In the genomic region with DNA sequence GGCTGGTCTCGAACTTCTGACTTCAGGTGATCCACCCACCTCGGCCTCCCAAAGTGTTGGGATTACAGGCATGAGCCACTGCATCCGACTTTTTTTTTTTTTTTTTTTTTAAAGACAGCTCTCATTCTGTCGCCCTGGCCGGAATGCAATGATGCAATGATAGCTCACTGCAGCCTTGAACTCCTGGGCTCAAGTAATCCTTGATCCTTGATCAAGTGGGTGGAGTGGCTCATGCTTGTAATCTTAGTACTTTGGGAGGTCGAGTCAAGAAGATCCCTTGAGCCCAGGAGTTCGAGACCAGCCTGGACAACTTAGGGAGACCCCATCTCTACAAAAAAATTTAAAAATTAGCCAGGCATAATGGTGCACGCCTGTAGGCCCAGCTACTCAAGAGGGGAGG, we compare ENCODE assay signal across 27 cellular contexts. TPM values are rescaled to one million over a fixed set of nuclear protein-coding genes. Genes with fewer than 3 reads are reported as not detected.
DNase-seq lines count a peak whose midpoint lies in the region; ATAC-seq, FAIRE-seq and TF ChIP-seq lines count a peak whose summit lies in the region.
"Had no signal": no experiment of that assay in that cellular context is flagged by ENCODE, and none has a peak within 500 bp of the region (broad histone marks: within the 10 kb centered on the region; RNA-seq: fewer than 3 reads in every experiment).

No MANE protein-coding gene starts in this region.

- H3K9ac ChIP-seq in Karpas-422 (ENCODE audit: low read length) = no peak overlapping the region
- H3K9ac ChIP-seq: BLaER1 treated with 17β-estradiol and CSF1 and Interleukin-3, amounts not matched to agents 10 nM and 100 nM; GM23248 had no signal

- H3K36me3 ChIP-seq in right lobe of liver (peaks cover 0 to 8% (median 4%) of the 10 kb centered on the region in 4 donors), Karpas-422 (ENCODE audit: insufficient read depth, low read length) (peaks cover 9% of the 10 kb centered on the region; the same call in 1 of the 2 replicates)

- 56% methylated on average over 7 of the region's 8 CpGs for whole genome bisulfite sequencing in right lobe of liver (ENCODE audit: insufficient coverage, low coverage, low lambda C conversion rate, missing lambda C conversion rate)

- ATAC-seq in T-helper 17 cell (no peak), right lobe of liver (peak in 3 of 4 donors; percentile 46 to 68 (median 54))
- ATAC-seq: A549, K562, PC-3, Right ventricle myocardium inferior, SK-N-SH treated with all-trans-retinoic acid at 6 μM for 48 hours had no signal

- no peak overlapping the region for H3K4me2 ChIP-seq in Karpas-422 (ENCODE audit: low read depth, low read length, poor library complexity, severe bottlenecking)
- H3K4me2 ChIP-seq: A549; BLaER1 treated with 17β-estradiol and CSF1 and Interleukin-3, amounts not matched to agents 10 nM and 100 nM had no signal

- no peak overlapping the region for H2AFZ ChIP-seq in Karpas-422 (ENCODE audit: low read length)
- H2AFZ ChIP-seq: GM23248 had no signal

- DNase-seq in T-helper 17 cell (no peak), right lobe of liver (no peak), SW 1271 (lab: John Stamatoyannopoulos, UW) (no peak), GM12892 (ENCODE audit: insufficient read length) (no peak), Karpas-422 (no peak)
- DNase-seq in activated CD4-positive, CD25-positive, alpha-beta regulatory T cell (lab: John Stamatoyannopoulos, UW) = no peak
- DNase-seq: AML-193; CD4-positive, alpha-beta memory T cell; COR-L47; DMS53; GM23248; HCEC 1CT; NCI-H1105 treated with DMSO at 0.1 percent for 48 hours; NCI-H146; NCI-H2029; NCI-H446 treated with DMSO at 0.1 percent for 48 hours; NCI-H526; NCI-H82; NK-92 treated with Interleukin-12 subunit alpha and Interleukin-12 subunit beta, amount 100 ng/mL, for 24 hours; PC-3; SJCRH30 had no signal

- peak overlapping the region; percentile 14 for H3K27ac Mint-ChIP-seq in T-helper 17 cell
- H3K27ac Mint-ChIP-seq in dendritic cell treated with granulocyte-macrophage colony-stimulating factor and Interleukin-4, amounts not matched to agents 40 ng/mL and 50 ng/mL, for 4 days = peak overlapping the region; percentile 2

- H3K4me3 Mint-ChIP-seq in T-helper 17 cell = no peak overlapping the region
- no peak overlapping the region for H3K4me3 Mint-ChIP-seq in dendritic cell treated with granulocyte-macrophage colony-stimulating factor and Interleukin-4, amounts not matched to agents 40 ng/mL and 50 ng/mL, for 4 days
- H3K4me3 Mint-ChIP-seq: CD4-positive, alpha-beta memory T cell had no signal

- intact Hi-C loops in dendritic cell treated with granulocyte-macrophage colony-stimulating factor and Interleukin-4, amounts not matched to agents 40 ng/mL and 50 ng/mL, for 4 days (cut with micrococcal nuclease) = no loop called here
- intact Hi-C loops in right lobe of liver (cut with DNase I) = no loop called here

- H3K9me3 ChIP-seq in T-helper 17 cell (ENCODE audit: control insufficient read depth, low read length, poor library complexity, severe bottlenecking) (no peaks in the 10 kb centered on the region), right lobe of liver (no peaks in the 10 kb centered on the region), Karpas-422 (ENCODE audit: low read length) (no peaks in the 10 kb centered on the region)
- H3K9me3 ChIP-seq: A549; BLaER1 treated with 17β-estradiol and CSF1 and Interleukin-3, amounts not matched to agents 10 nM and 100 nM; SJCRH30 had no signal

- no peaks in the 10 kb centered on the region for H4K20me1 ChIP-seq in Karpas-422 (ENCODE audit: insufficient read depth, low read depth, low read length)

- peaks cover 3% of the 10 kb centered on the region for H3K36me3 Mint-ChIP-seq in T-helper 17 cell (ENCODE audit: low read depth)
- H3K36me3 Mint-ChIP-seq in dendritic cell treated with granulocyte-macrophage colony-stimulating factor and Interleukin-4, amounts not matched to agents 40 ng/mL and 50 ng/mL, for 4 days (ENCODE audit: low read depth) = peaks cover 47% of the 10 kb centered on the region

- H3K27ac ChIP-seq in right lobe of liver = peak overlapping the region in 1 of 3 donors; percentile 51
- H3K27ac ChIP-seq in Karpas-422 (ENCODE audit: low read length) = no peak overlapping the region
- H3K27ac ChIP-seq: A549; BLaER1 treated with 17β-estradiol and CSF1 and Interleukin-3, amounts not matched to agents 10 nM and 100 nM; GM23248; SJCRH30 had no signal

- no peak for FAIRE-seq in GM12892 (lab: Jason Lieb, UNC)
- FAIRE-seq: A549, K562 had no signal

- no peak for TF ChIP-seq CTCF in right lobe of liver (IDR thresholded peaks at IDR 0.05)

- no peaks in the 10 kb centered on the region for H3K27me3 ChIP-seq in right lobe of liver
- no peaks in the 10 kb centered on the region for H3K27me3 ChIP-seq in Karpas-422 (ENCODE audit: low read length)
- H3K27me3 ChIP-seq: BLaER1 treated with 17β-estradiol and CSF1 and Interleukin-3, amounts not matched to agents 10 nM and 100 nM; SJCRH30 had no signal

- H3K27me3 Mint-ChIP-seq in T-helper 17 cell = no peaks in the 10 kb centered on the region
- no peaks in the 10 kb centered on the region for H3K27me3 Mint-ChIP-seq in dendritic cell treated with granulocyte-macrophage colony-stimulating factor and Interleukin-4, amounts not matched to agents 40 ng/mL and 50 ng/mL, for 4 days
- H3K27me3 Mint-ChIP-seq: CD4-positive, alpha-beta memory T cell had no signal

- no peaks in the 10 kb centered on the region for H3K9me3 Mint-ChIP-seq in dendritic cell treated with granulocyte-macrophage colony-stimulating factor and Interleukin-4, amounts not matched to agents 40 ng/mL and 50 ng/mL, for 4 days
- H3K9me3 Mint-ChIP-seq: CD4-positive, alpha-beta memory T cell had no signal

- H3K79me2 ChIP-seq in Karpas-422 (ENCODE audit: low read length) = peaks cover 93% of the 10 kb centered on the region

- H3K4me3 ChIP-seq in right lobe of liver (no peak overlapping the region), Karpas-422 (ENCODE audit: low read length) (no peak overlapping the region)
- H3K4me3 ChIP-seq: A549; BLaER1 treated with 17β-estradiol and CSF1 and Interleukin-3, amounts not matched to agents 10 nM and 100 nM; GM23248; K562; SJCRH30 had no signal

- H3K4me1 Mint-ChIP-seq in T-helper 17 cell = peaks cover 17% of the 10 kb centered on the region
- no peaks in the 10 kb centered on the region for H3K4me1 Mint-ChIP-seq in dendritic cell treated with granulocyte-macrophage colony-stimulating factor and Interleukin-4, amounts not matched to agents 40 ng/mL and 50 ng/mL, for 4 days (ENCODE audit: low read depth)

- no peak for TF ChIP-seq POLR2A in right lobe of liver (IDR thresholded peaks at IDR 0.05)
- no peak for TF ChIP-seq POLR2A in GM12892 (IDR thresholded peaks at IDR 0.05; ENCODE audit: low read depth, low read length)

- H3K9me2 ChIP-seq in Karpas-422 (replicated peaks; ENCODE audit: insufficient read depth, low read length) = no peaks in the 10 kb centered on the region

- H3K4me1 ChIP-seq in right lobe of liver (peaks cover 0 to 11% (median 5%) of the 10 kb centered on the region in 4 donors), Karpas-422 (ENCODE audit: low read length) (no peaks in the 10 kb centered on the region)
- H3K4me1 ChIP-seq: A549, SJCRH30 had no signal

RNA-seq across cellular contexts. Expression of gene SEC24A, which starts 8.1 kb away (rescaled TPM):
- total RNA-seq in T-helper 17 cell (10 to 100 TPM; 17.0 to 21.0 TPM), right lobe of liver (10 to 100 TPM; 28.4 to 45.8 (median 40.0) TPM)
- 23.8 TPM for polyA plus RNA-seq in GM12892 (2012; ENCODE audit: missing spikeins)
- total RNA-seq in Karpas-422 (2014; rRNA removed; shearing (Covaris generic); ENCODE audit: low replicate concordance) = 5.2 and 25.8 TPM in 2 replicates

RNA-seq across cellular contexts. Expression of gene SAR1B, which starts 24.1 kb away (rescaled TPM):
- total RNA-seq in T-helper 17 cell (10 to 100 TPM; 33.7 to 47.5 TPM), right lobe of liver (100 to 1,000 TPM in 4 of 6 experiments, 10 to 100 TPM in 2; 53.0 to 195 (median 142) TPM)
- polyA plus RNA-seq in GM12892 (2012; ENCODE audit: missing spikeins) = 33.4 TPM
- total RNA-seq in Karpas-422 (2014; rRNA removed; shearing (Covaris generic); ENCODE audit: low replicate concordance) = 41.2 and 49.1 TPM in 2 replicates
